In genomic region chr7:2567663-2568238, GRCh38 we compare ENCODE assay signal across 8 cellular contexts. TPM values are rescaled to one million over a fixed set of nuclear protein-coding genes. Genes with fewer than 3 reads are reported as not detected.
DNase-seq lines count a peak whose midpoint lies in the region; ATAC-seq and TF ChIP-seq lines count a peak whose summit lies in the region.

No MANE protein-coding gene starts in this region.

- peaks cover 0 to 5% of the 10 kb centered on the region in 2 donors for H3K4me1 Mint-ChIP-seq in immature natural killer cell

- H3K27me3 ChIP-seq in adrenal gland: no peaks in the 10 kb centered on the region
- no peaks in the 10 kb centered on the region for H3K27me3 ChIP-seq in upper lobe of left lung

- H3K4me3 Mint-ChIP-seq in immature natural killer cell: no peak overlapping the region

- H3K4me1 ChIP-seq in adrenal gland (replicated peaks in 1 of 2) (peaks cover 2 to 14% of the 10 kb centered on the region in 2 donors), upper lobe of left lung (peaks cover 5 to 11% (median 5%) of the 10 kb centered on the region in 4 donors)

- DNase-seq in NCI-H2171 treated with DMSO at 0.1 percent for 48 hours (lab: John Stamatoyannopoulos, UW) (peak; percentile 37), NCI-H2171 (lab: John Stamatoyannopoulos, UW) (no peak), adrenal gland (peak in 3 of 7 donors; percentile 35 to 71 (median 51)), iPS-NIHi7 (ENCODE audit: extremely low spot score) (peak; percentile 65), upper lobe of left lung (no peak), NCI-H226 (no peak), immature natural killer cell (no peak)
- no peak for DNase-seq in stimulated activated naive CD4-positive, alpha-beta T cell treated with Interleukin-2 at 50 U/mL for 16 hours (lab: John Stamatoyannopoulos, UW)

- H3K27ac ChIP-seq in adrenal gland (no peak overlapping the region), upper lobe of left lung (no peak overlapping the region)

- TF ChIP-seq EP300 in upper lobe of left lung (IDR thresholded peaks at IDR 0.05): no peak

- ATAC-seq in upper lobe of left lung (ENCODE audit: low FRiP score in 2 of 2): peak in 1 of 2 donors; percentile 69

- peaks cover 0 to 3% (median 0%) of the 10 kb centered on the region in 3 donors for H3K27me3 Mint-ChIP-seq in immature natural killer cell (ENCODE audit: low read depth in 3 of 3)

- no peaks in the 10 kb centered on the region for H3K9me3 ChIP-seq in adrenal gland (replicated peaks in 1 of 3)
- no peaks in the 10 kb centered on the region for H3K9me3 ChIP-seq in upper lobe of left lung

- peaks cover 3 to 8% (median 7%) of the 10 kb centered on the region in 3 donors for H3K36me3 Mint-ChIP-seq in immature natural killer cell

- intact Hi-C loops in adrenal gland (cut with DNase I): loop anchor here in 1 of 2 donors (5.0 to 10.0 kb wide), 2 partner anchors 90 to 117 kb away; partner anchors contain the start of genes AMZ1 and GRIFIN

- no peak overlapping the region for H3K27ac Mint-ChIP-seq in immature natural killer cell

- no peak overlapping the region for H3K4me3 ChIP-seq in adrenal gland
- no peak overlapping the region for H3K4me3 ChIP-seq in upper lobe of left lung

- H3K36me3 ChIP-seq in adrenal gland (replicated peaks in 1 of 2): no peaks in the 10 kb centered on the region
- peaks cover 0 to 17% (median 13%) of the 10 kb centered on the region in 4 donors for H3K36me3 ChIP-seq in upper lobe of left lung

- peak; percentile 12 to 58 (median 40) for TF ChIP-seq CTCF in adrenal gland (IDR thresholded peaks at IDR 0.05)
- TF ChIP-seq CTCF in upper lobe of left lung (IDR thresholded peaks at IDR 0.05): peak in 5 of 6 experiments; percentile 7 to 29 (median 19)

- 46 to 69% (median 57%) methylated on average over 8 to 16 of the region's 16 CpGs for WGBS in adrenal gland, 4 donors
- 44 to 49% methylated on average over 13 to 16 of the region's 16 CpGs for WGBS in upper lobe of left lung, 2 donors

- TF ChIP-seq POLR2A in adrenal gland (IDR thresholded peaks at IDR 0.05) (no peak), upper lobe of left lung (IDR thresholded peaks at IDR 0.05) (no peak)

- H3K9me3 Mint-ChIP-seq in immature natural killer cell: no peaks in the 10 kb centered on the region

RNA-seq across cellular contexts. Expression of gene IQCE, which starts 9.0 kb away (rescaled TPM):
- total RNA-seq in adrenal gland (10 to 100 TPM; 12.3 to 33.2 (median 14.7) TPM), upper lobe of left lung (10 to 100 TPM; 18.0 to 51.3 (median 23.9) TPM)
- polyA plus RNA-seq in adrenal gland (10 to 100 TPM in 1 of 3 donors, 1 to 10 TPM in 2; 6.2 to 16.7 (median 7.9) TPM), immature natural killer cell (1 to 10 TPM in 2 of 3 donors, not detected in 1; 1.9 to 4.2 TPM)

RNA-seq across cellular contexts. Expression of gene BRAT1, which starts 12.4 kb away (rescaled TPM):
- total RNA-seq in adrenal gland (10 to 100 TPM; 45.1 to 88.6 (median 72.4) TPM), upper lobe of left lung (10 to 100 TPM; 23.9 to 68.3 (median 31.0) TPM)
- polyA plus RNA-seq in adrenal gland (100 to 1,000 TPM in 2 of 3 donors, 1 to 10 TPM in 1; 3.7 to 120 (median 101) TPM), immature natural killer cell (10 to 100 TPM; 15.0 to 42.4 (median 19.2) TPM)

RNA-seq across cellular contexts. Expression of gene LFNG, which starts 48.2 kb away (rescaled TPM):
- total RNA-seq in adrenal gland: 10 to 100 TPM in 6 of 8 donors, 1 to 10 TPM in 2; 4.7 to 26.1 (median 14.3) TPM
- 10 to 100 TPM in 2 of 3 donors, 1 to 10 TPM in 1; 1.4 to 20.7 (median 15.5) TPM for polyA plus RNA-seq in adrenal gland
- 10 to 100 TPM; 30.6 to 62.9 (median 45.2) TPM for total RNA-seq in upper lobe of left lung
- polyA plus RNA-seq in immature natural killer cell: 1 to 10 TPM; 2.2 to 2.6 (median 2.3) TPM

Comparison
In these comparisons a context has a peak if more than half of its experiments do, and no peak if none do; other contexts are left out.
1. DNase-seq: peak in NCI-H2171 treated with DMSO at 0.1 percent for 48 hours (single experiment) and iPS-NIHi7 (single experiment); none in NCI-H2171 (single experiment), upper lobe of left lung (0 of 2), NCI-H226 (single experiment), stimulated activated naive CD4-positive, alpha-beta T cell treated with Interleukin-2 at 50 U/mL for 16 hours (single experiment) and immature natural killer cell (0 of 3).